Comparison of ENCODE assay signal across 1 cellular context in the genomic region with DNA sequence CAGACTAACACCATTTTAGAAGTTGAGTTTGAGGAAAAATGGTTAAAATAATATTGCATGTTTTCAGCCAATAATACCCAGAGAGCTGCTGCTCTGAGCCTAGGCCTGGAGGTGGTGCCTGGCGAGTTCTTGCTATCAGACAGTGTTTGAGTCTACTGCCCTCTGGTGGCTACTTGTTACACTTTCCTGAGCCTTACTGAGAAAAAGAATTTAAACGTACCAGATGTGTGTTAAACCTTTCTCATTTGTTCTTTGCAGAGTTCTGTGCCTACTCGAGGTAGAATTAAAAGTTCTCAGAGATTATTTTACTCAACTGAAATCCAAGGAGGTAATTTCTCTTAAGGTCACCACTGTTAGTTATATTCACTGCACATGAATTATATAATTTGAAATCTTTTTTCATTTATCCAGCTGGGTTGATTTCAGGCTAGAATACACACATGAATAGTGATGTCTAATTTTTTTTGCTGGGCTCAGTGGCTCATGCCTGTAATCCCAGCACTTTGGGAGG.
TF ChIP-seq lines count a peak whose summit lies in the region.

No MANE protein-coding gene starts in this region.

TF ChIP-seq in H1, 55 proteins besides CTCF, POLR2A, EP300 and RAD21:
- TF ChIP-seq HDAC6 (IDR thresholded peaks at IDR 0.05; ENCODE audit: low read depth, low read length) = no peak
- no peak for TF ChIP-seq SP1 (IDR thresholded peaks at IDR 0.05; ENCODE audit: low read depth, low read length)
